Comparison of ENCODE assay signal across 8 cellular contexts in the genomic region with DNA sequence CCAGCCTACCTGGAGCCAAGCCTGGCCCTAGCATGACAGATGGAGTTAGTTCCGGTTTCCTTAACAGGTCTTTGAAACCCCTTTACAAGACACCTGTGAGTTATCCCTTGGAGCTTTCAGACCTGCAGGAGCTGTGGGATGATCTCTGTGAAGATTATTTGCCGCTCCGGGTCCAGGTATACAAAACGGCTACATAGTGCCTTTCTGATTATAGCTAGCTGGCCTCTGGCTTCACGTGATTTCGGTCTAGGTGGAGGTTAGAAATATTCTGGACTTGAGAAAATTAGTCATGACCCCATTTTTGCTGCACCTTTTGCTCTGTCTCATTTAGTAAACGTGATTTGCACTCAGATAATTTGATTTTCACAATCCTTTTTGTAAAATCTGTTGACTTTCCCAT.
DNase-seq lines count a peak whose midpoint lies in the region; TF ChIP-seq lines count a peak whose summit lies in the region.
"Not testable (repeated sequence)": the region's sequence is repeated elsewhere in the genome, so short reads cannot be mapped to it uniquely, and the experiment has no call there.

No MANE protein-coding gene starts in this region.

- not testable (repeated sequence) for H3K9me2 ChIP-seq in SK-N-SH; neural cell (ENCODE audit: insufficient read depth, low read length)

- H3K9me3 ChIP-seq in BLaER1 treated with 17β-estradiol and CSF1 and Interleukin-3, amounts not matched to agents 10 nM and 100 nM (replicated peaks in 1 of 11); SK-N-SH; duodenal mucosa (ENCODE audit: control insufficient read depth in 1 of 2, low read length in 2 of 2); iPS-15b (ENCODE audit: control insufficient read depth, insufficient read depth, low read length); neural cell (ENCODE audit: low read length); suprapubic skin: not testable (repeated sequence)

- TF ChIP-seq CTCF in SK-N-SH (IDR thresholded peaks at IDR 0.05); neural cell (IDR thresholded peaks at IDR 0.05; ENCODE audit: poor library complexity, severe bottlenecking); suprapubic skin (IDR thresholded peaks at IDR 0.05): not testable (repeated sequence)

- H3K27me3 ChIP-seq in BLaER1 treated with 17β-estradiol and CSF1 and Interleukin-3, amounts not matched to agents 10 nM and 100 nM; SK-N-SH (ENCODE audit: insufficient read depth); duodenal mucosa (ENCODE audit: control insufficient read depth in 1 of 2, insufficient read depth in 2 of 2, low read length in 2 of 2); iPS-15b (ENCODE audit: control insufficient read depth, insufficient read depth, low read length); neural cell (ENCODE audit: insufficient read depth, low read depth, low read length); suprapubic skin: not testable (repeated sequence)

- not testable (repeated sequence) for H3K9ac ChIP-seq in BLaER1 treated with 17β-estradiol and CSF1 and Interleukin-3, amounts not matched to agents 10 nM and 100 nM; duodenal mucosa (ENCODE audit: low read depth in 1 of 2, low read length in 2 of 2); iPS-15b (ENCODE audit: low read depth, low read length); neural cell (ENCODE audit: low read length)
- peak overlapping the region; percentile 44; the same call in 1 of the 2 replicates for H3K9ac ChIP-seq in SK-N-SH

- H4K20me1 ChIP-seq in BLaER1 treated with 17β-estradiol and CSF1 and Interleukin-3, amounts not matched to agents 10 nM and 100 nM; SK-N-SH (ENCODE audit: insufficient read depth); neural cell (ENCODE audit: insufficient read depth): not testable (repeated sequence)

- H3K9me3 Mint-ChIP-seq in IgD-negative memory B cell; activated naive CD4-positive, alpha-beta T cell treated with anti-CD3 and anti-CD28 coated beads, Interleukin-2, amount 50 U/mL, for 24 hours: not testable (repeated sequence)

- not testable (repeated sequence) for H3K4me1 ChIP-seq in BLaER1 treated with 17β-estradiol and CSF1 and Interleukin-3, amounts not matched to agents 10 nM and 100 nM; SK-N-SH (ENCODE audit: control insufficient read depth in 1 of 2, insufficient read depth in 2 of 2, low read depth in 1 of 2, low read length in 1 of 2); duodenal mucosa (ENCODE audit: control insufficient read depth in 1 of 2, insufficient read depth in 2 of 2, low read length in 2 of 2); iPS-15b (ENCODE audit: control insufficient read depth, insufficient read depth, low read length)
- H3K4me1 ChIP-seq in suprapubic skin: peaks cover 13% of the 10 kb centered on the region

- H3K79me2 ChIP-seq in SK-N-SH (ENCODE audit: insufficient read depth); neural cell (replicated peaks; ENCODE audit: insufficient read depth, low read length): not testable (repeated sequence)

- POLR2A ChIA-PET in SK-N-SH (lab: Yijun Ruan, JAX): not testable (repeated sequence)

- not testable (repeated sequence) for TF ChIP-seq RAD21 in SK-N-SH (IDR thresholded peaks at IDR 0.05; ENCODE audit: low read length); neural cell (conservative IDR thresholded peaks at IDR 0.05)

- H3K4me3 ChIP-seq in BLaER1 treated with 17β-estradiol and CSF1 and Interleukin-3, amounts not matched to agents 10 nM and 100 nM: not testable (repeated sequence)
- H3K4me3 ChIP-seq in SK-N-SH (ENCODE audit: low read depth in 2 of 2, low read length in 1 of 2) (peak overlapping the region; percentile 41; a peak in 3 of 4 replicates), duodenal mucosa (ENCODE audit: low read depth in 1 of 2, low read length in 2 of 2) (peak overlapping the region; percentile 47 to 61), iPS-15b (ENCODE audit: low read depth, low read length) (peak overlapping the region; percentile 22), neural cell (ENCODE audit: low read length) (peak overlapping the region; percentile 63), suprapubic skin (peak overlapping the region; percentile 55)

- H3K4me3 Mint-ChIP-seq in IgD-negative memory B cell: peak overlapping the region; percentile 73 to 90 (median 88)
- H3K4me3 Mint-ChIP-seq in activated naive CD4-positive, alpha-beta T cell treated with anti-CD3 and anti-CD28 coated beads, Interleukin-2, amount 50 U/mL, for 24 hours: peak overlapping the region; percentile 78

- WGBS in SK-N-SH (ENCODE audit: low lambda C conversion rate): 53% methylated on average over 6 of the region's 7 CpGs
- 29% methylated on average over 6 of the region's 7 CpGs for WGBS in suprapubic skin

- not testable (repeated sequence) for DNase-seq in SK-N-SH; suprapubic skin (ENCODE audit: low spot score in 2 of 2)

- not testable (repeated sequence) for TF ChIP-seq POLR2A in suprapubic skin (IDR thresholded peaks at IDR 0.05)

- H3K36me3 Mint-ChIP-seq in IgD-negative memory B cell; activated naive CD4-positive, alpha-beta T cell treated with anti-CD3 and anti-CD28 coated beads, Interleukin-2, amount 50 U/mL, for 24 hours: not testable (repeated sequence)

- H3K4me2 ChIP-seq in BLaER1 treated with 17β-estradiol and CSF1 and Interleukin-3, amounts not matched to agents 10 nM and 100 nM: peak overlapping the region; percentile 26 to 86 (median 62); a peak in 15 of 22 replicates
- peak overlapping the region; percentile 84 for H3K4me2 ChIP-seq in SK-N-SH
- H3K4me2 ChIP-seq in neural cell (ENCODE audit: low read length): peak overlapping the region; percentile 59

- H3K27ac Mint-ChIP-seq in IgD-negative memory B cell: peak overlapping the region in 1 of 3 donors; percentile 40
- not testable (repeated sequence) for H3K27ac Mint-ChIP-seq in activated naive CD4-positive, alpha-beta T cell treated with anti-CD3 and anti-CD28 coated beads, Interleukin-2, amount 50 U/mL, for 24 hours

- H3K36me3 ChIP-seq in BLaER1 treated with 17β-estradiol and CSF1 and Interleukin-3, amounts not matched to agents 10 nM and 100 nM; SK-N-SH (replicated peaks in 1 of 2; ENCODE audit: control insufficient read depth in 1 of 2, insufficient read depth in 2 of 2, low read length in 1 of 2); duodenal mucosa (ENCODE audit: control insufficient read depth in 1 of 2, insufficient read depth in 2 of 2, low read length in 2 of 2); iPS-15b (ENCODE audit: control insufficient read depth, insufficient read depth, low read length); neural cell (ENCODE audit: insufficient read depth, low read length); suprapubic skin: not testable (repeated sequence)

- not testable (repeated sequence) for H3K27ac ChIP-seq in BLaER1 treated with 17β-estradiol and CSF1 and Interleukin-3, amounts not matched to agents 10 nM and 100 nM; SK-N-SH (ENCODE audit: low read depth in 2 of 2, low read length in 1 of 2); duodenal mucosa (ENCODE audit: low read depth, low read length); neural cell (ENCODE audit: low read length); suprapubic skin

- H3K4me1 Mint-ChIP-seq in IgD-negative memory B cell: peaks cover 6 to 11% (median 9%) of the 10 kb centered on the region in 3 donors
- peaks cover 14% of the 10 kb centered on the region for H3K4me1 Mint-ChIP-seq in activated naive CD4-positive, alpha-beta T cell treated with anti-CD3 and anti-CD28 coated beads, Interleukin-2, amount 50 U/mL, for 24 hours

- H3K27me3 Mint-ChIP-seq in IgD-negative memory B cell; activated naive CD4-positive, alpha-beta T cell treated with anti-CD3 and anti-CD28 coated beads, Interleukin-2, amount 50 U/mL, for 24 hours: not testable (repeated sequence)

- not testable (repeated sequence) for TF ChIP-seq EP300 in SK-N-SH (IDR thresholded peaks at IDR 0.05; ENCODE audit: borderline replicate concordance in 1 of 2, low read depth in 1 of 2, low read length in 1 of 2); neural cell (conservative IDR thresholded peaks at IDR 0.05; ENCODE audit: poor library complexity, severe bottlenecking); suprapubic skin (IDR thresholded peaks at IDR 0.05)

- not testable (repeated sequence) for H3F3A ChIP-seq in SK-N-SH (replicated peaks; ENCODE audit: insufficient read depth); neural cell (ENCODE audit: insufficient read depth, low read length, poor library complexity, severe bottlenecking)

- not testable (repeated sequence) for H2AFZ ChIP-seq in SK-N-SH (ENCODE audit: low read depth); neural cell (ENCODE audit: low read depth, low read length)

- CTCF ChIA-PET in SK-N-SH (lab: Yijun Ruan, JAX): not testable (repeated sequence)
